Comparison of ENCODE assay signal across 26 cellular contexts in the genomic region with DNA sequence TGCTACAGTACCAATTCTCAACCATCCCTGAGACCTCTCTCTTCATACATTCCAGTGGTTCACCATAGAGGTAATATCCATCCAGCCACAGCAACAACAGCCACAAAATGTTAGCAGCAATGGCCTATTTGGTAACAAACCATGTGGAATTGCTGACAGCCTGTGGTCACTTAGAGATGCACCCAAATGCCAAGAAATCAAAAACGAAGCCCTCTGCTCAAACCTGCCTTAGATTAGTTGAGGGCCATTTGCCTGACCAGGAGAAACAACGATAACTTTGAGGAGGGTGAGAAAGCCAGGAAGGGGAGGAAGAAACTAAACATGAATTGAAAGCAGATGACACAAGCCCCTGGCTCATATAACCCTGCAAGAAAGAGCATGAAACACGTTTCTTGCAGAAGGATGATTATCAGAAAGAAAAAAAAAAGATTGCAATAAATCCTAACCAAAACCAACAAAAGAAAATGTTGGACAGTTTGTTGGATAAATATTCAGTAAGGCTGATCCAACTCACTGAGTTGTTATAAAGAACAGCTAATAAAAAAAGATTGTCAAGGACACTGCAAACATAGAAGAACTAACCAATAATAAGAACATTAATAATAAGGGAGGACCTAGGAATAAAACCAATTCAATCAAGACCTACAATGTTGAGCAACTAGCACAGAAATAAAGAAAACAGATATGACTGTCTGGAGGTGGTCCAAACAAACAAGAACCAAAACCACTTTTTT.
A peak's percentile ranks its signal among the peaks of the same experiment; 100 is the strongest.
DNase-seq lines count a peak whose midpoint lies in the region; ATAC-seq, FAIRE-seq and TF ChIP-seq lines count a peak whose summit lies in the region.
"Had no signal": no experiment of that assay in that cellular context is flagged by ENCODE, and none has a peak within 500 bp of the region (broad histone marks: within the 10 kb centered on the region; RNA-seq: fewer than 3 reads in every experiment).

No MANE protein-coding gene starts in this region.

- 70% methylated on average over 3 of the region's 3 CpGs for WGBS in mammary epithelial cell (ENCODE audit: low coverage, missing lambda C conversion rate)
- WGBS in aorta, 2 donors, result 10 to 14% methylated on average over 3 of the region's 3 CpGs
- WGBS in transverse colon (ENCODE audit: low coverage in 1 of 2), 2 donors, result 61 to 66% methylated on average over 3 of the region's 3 CpGs

- H3K27ac Mint-ChIP-seq in mesothelial cell of epicardium, result peak overlapping the region; percentile 36
- H3K27ac Mint-ChIP-seq: activated CD4-positive, alpha-beta T cell treated with anti-CD3 and anti-CD28 coated beads, Interleukin-2, amount 10 ng/mL, durations not matched to agents 24 days and 14 days; activated CD8-positive, alpha-beta memory T cell treated with anti-CD3 and anti-CD28 coated beads, Interleukin-2, amount 10 ng/mL, durations not matched to agents 7 days and 5 days; activated naive CD4-positive, alpha-beta T cell treated with anti-CD3 and anti-CD28 coated beads, Interleukin-2, amount 50 U/mL, for 72 hours; activated T-helper 17 cell treated with anti-CD3 and anti-CD28 coated beads, Interleukin-2, amount 50 U/mL, for 72 hours; natural killer cell had no signal

- H4K20me1 ChIP-seq in mammary epithelial cell (ENCODE audit: insufficient read depth, low read length), result no peaks in the 10 kb centered on the region

- H3K9me3 Mint-ChIP-seq in mesothelial cell of epicardium, result no peaks in the 10 kb centered on the region
- no peaks in the 10 kb centered on the region for H3K9me3 Mint-ChIP-seq in activated T-cell treated with anti-CD3 and anti-CD28 coated beads, Interleukin-2, amount 50 U/mL, for 4 hours
- H3K9me3 Mint-ChIP-seq: activated CD4-positive, alpha-beta T cell treated with anti-CD3 and anti-CD28 coated beads, Interleukin-2, amount 10 ng/mL, durations not matched to agents 24 days and 14 days; activated naive CD4-positive, alpha-beta T cell treated with anti-CD3 and anti-CD28 coated beads, Interleukin-2, amount 50 U/mL, for 72 hours; activated T-helper 17 cell treated with anti-CD3 and anti-CD28 coated beads, Interleukin-2, amount 50 U/mL, for 72 hours; natural killer cell had no signal

- TF ChIP-seq EP300 in transverse colon (IDR thresholded peaks at IDR 0.05; ENCODE audit: low read depth), result no peak

- no peak overlapping the region for H2AFZ ChIP-seq in mammary epithelial cell (ENCODE audit: low read depth, low read length)

- H3K27me3 ChIP-seq in breast epithelium (no peaks in the 10 kb centered on the region), mammary epithelial cell (ENCODE audit: insufficient read depth, low read length) (no peaks in the 10 kb centered on the region), bronchial epithelial cell (ENCODE audit: control insufficient read depth, insufficient read depth, low read length) (no peaks in the 10 kb centered on the region), aorta (ENCODE audit: control insufficient read depth in 1 of 2, insufficient read depth in 2 of 2, low read length in 1 of 2) (no peaks in the 10 kb centered on the region), transverse colon (no peaks in the 10 kb centered on the region)
- H3K27me3 ChIP-seq: gastrocnemius medialis, ovary, testis had no signal

- peaks cover 51% of the 10 kb centered on the region for H3K4me1 Mint-ChIP-seq in mesothelial cell of epicardium
- H3K4me1 Mint-ChIP-seq in activated T-cell treated with anti-CD3 and anti-CD28 coated beads, Interleukin-2, amount 50 U/mL, for 4 hours (ENCODE audit: low read depth), result no peaks in the 10 kb centered on the region
- H3K4me1 Mint-ChIP-seq: activated CD4-positive, alpha-beta T cell treated with anti-CD3 and anti-CD28 coated beads, Interleukin-2, amount 10 ng/mL, durations not matched to agents 24 days and 14 days; activated CD8-positive, alpha-beta memory T cell treated with anti-CD3 and anti-CD28 coated beads, Interleukin-2, amount 10 ng/mL, durations not matched to agents 7 days and 5 days; activated T-helper 17 cell treated with anti-CD3 and anti-CD28 coated beads, Interleukin-2, amount 50 U/mL, for 72 hours; natural killer cell had no signal

- H3K4me3 Mint-ChIP-seq in mesothelial cell of epicardium, result no peak overlapping the region
- H3K4me3 Mint-ChIP-seq in activated T-cell treated with anti-CD3 and anti-CD28 coated beads, Interleukin-2, amount 50 U/mL, for 4 hours, result no peak overlapping the region
- H3K4me3 Mint-ChIP-seq: activated CD4-positive, alpha-beta T cell treated with anti-CD3 and anti-CD28 coated beads, Interleukin-2, amount 10 ng/mL, durations not matched to agents 24 days and 14 days; activated CD8-positive, alpha-beta memory T cell treated with anti-CD3 and anti-CD28 coated beads, Interleukin-2, amount 10 ng/mL, durations not matched to agents 7 days and 5 days; activated T-helper 17 cell treated with anti-CD3 and anti-CD28 coated beads, Interleukin-2, amount 50 U/mL, for 72 hours; natural killer cell had no signal

- CTCF ChIA-PET in mammary epithelial cell (lab: Charles Lee; ENCODE audit: low non-redundant PET), result no interaction called here

- no peaks in the 10 kb centered on the region for H3K36me3 Mint-ChIP-seq in mesothelial cell of epicardium
- no peaks in the 10 kb centered on the region for H3K36me3 Mint-ChIP-seq in activated T-cell treated with anti-CD3 and anti-CD28 coated beads, Interleukin-2, amount 50 U/mL, for 4 hours (ENCODE audit: insufficient read depth)
- H3K36me3 Mint-ChIP-seq: activated CD8-positive, alpha-beta memory T cell treated with anti-CD3 and anti-CD28 coated beads, Interleukin-2, amount 10 ng/mL, durations not matched to agents 7 days and 5 days; activated naive CD4-positive, alpha-beta T cell treated with anti-CD3 and anti-CD28 coated beads, Interleukin-2, amount 50 U/mL, for 72 hours; natural killer cell had no signal

- H3K9ac ChIP-seq in mammary epithelial cell (ENCODE audit: insufficient read depth, low read length), result no peak overlapping the region

- H3K27ac ChIP-seq in breast epithelium, result peak overlapping the region; percentile 67 to 78
- H3K27ac ChIP-seq in mammary epithelial cell (ENCODE audit: insufficient read depth, low read depth, low read length), result no peak overlapping the region
- H3K27ac ChIP-seq in aorta (ENCODE audit: low read depth in 1 of 2, low read length in 2 of 2), result no peak overlapping the region
- peak overlapping the region in 1 of 4 donors; percentile 17 for H3K27ac ChIP-seq in transverse colon
- H3K27ac ChIP-seq: 22Rv1 had no signal

- dilution Hi-C loops in mammary epithelial cell (cut with HindIII; ENCODE audit: low sequenced_read_pairs), result no loop called here

- in situ Hi-C loops in mammary epithelial cell (cut with MboI; ENCODE audit: low sequenced_read_pairs in 2 of 2), result loop anchor here (25.0 kb wide), 2 partner anchors 291 to 666 kb away; no protein-coding TSS in a partner anchor
- in situ Hi-C loops in transverse colon (cut with MboI; ENCODE audit: low pct_ligation_motif_present in 1 of 4, low pct_unique_long_range_greater_than_20kb in 1 of 4, low sequenced_read_pairs in 3 of 4), result loop anchor here (25.0 kb wide), 4 partner anchors 291 to 1716 kb away; no protein-coding TSS in a partner anchor

- DNase-seq in breast epithelium (ENCODE audit: low spot score in 2 of 2) (no peak), mammary epithelial cell (no peak), bronchial epithelial cell (ENCODE audit: low read depth) (no peak), mesothelial cell of epicardium (ENCODE audit: low spot score in 2 of 2, unreplicated experiment in 2 of 2) (no peak), aorta (no peak), NOMO-1 (lab: John Stamatoyannopoulos, UW; ENCODE audit: unreplicated experiment in 2 of 2) (no peak), transverse colon (no peak)
- DNase-seq in activated T-cell treated with anti-CD3 and anti-CD28 coated beads, Interleukin-2, amount 50 U/mL, for 4 hours, result no peak
- DNase-seq: activated CD4-positive, alpha-beta T cell treated with anti-CD3 and anti-CD28 coated beads, Interleukin-2, amount 10 ng/mL, durations not matched to agents 24 days and 14 days; activated CD8-positive, alpha-beta memory T cell treated with anti-CD3 and anti-CD28 coated beads, Interleukin-2, amount 10 ng/mL, durations not matched to agents 7 days and 5 days; COR-L47; cortex of kidney; DMS79; natural killer cell; NCI-H1694; NCI-H2171; NCI-H524; T-helper 2 cell had no signal

- H3K36me3 ChIP-seq in breast epithelium (no peaks in the 10 kb centered on the region), mammary epithelial cell (ENCODE audit: insufficient read depth, low read length) (no peaks in the 10 kb centered on the region), bronchial epithelial cell (ENCODE audit: control insufficient read depth, insufficient read depth, low read length) (no peaks in the 10 kb centered on the region), aorta (ENCODE audit: control insufficient read depth in 1 of 2, insufficient read depth in 2 of 2, low read length in 1 of 2) (no peaks in the 10 kb centered on the region), transverse colon (no peaks in the 10 kb centered on the region)
- H3K36me3 ChIP-seq: gastrocnemius medialis, ovary had no signal

- no peak overlapping the region for H3K4me2 ChIP-seq in mammary epithelial cell (ENCODE audit: insufficient read depth, low read depth, low read length)

- TF ChIP-seq POLR2A in breast epithelium (IDR thresholded peaks at IDR 0.05) (no peak), transverse colon (IDR thresholded peaks at IDR 0.05) (no peak)

- no peak overlapping the region for H3K4me3 ChIP-seq in breast epithelium
- no peak overlapping the region for H3K4me3 ChIP-seq in mammary epithelial cell (replicated peaks in 1 of 3; ENCODE audit: insufficient read depth in 1 of 3, low read depth in 2 of 3, low read length in 3 of 3)
- no peak overlapping the region for H3K4me3 ChIP-seq in bronchial epithelial cell (ENCODE audit: low read depth, low read length)
- no peak overlapping the region for H3K4me3 ChIP-seq in aorta (ENCODE audit: low read length in 2 of 2)
- no peak overlapping the region for H3K4me3 ChIP-seq in transverse colon
- H3K4me3 ChIP-seq: gastrocnemius medialis, ovary, testis had no signal

- TF ChIP-seq CTCF in breast epithelium (IDR thresholded peaks at IDR 0.05) (no peak), mammary epithelial cell (conservative IDR thresholded peaks at IDR 0.05 in 1 of 2, IDR thresholded peaks at IDR 0.05 in 1 of 2; ENCODE audit: extremely low read depth in 1 of 2, insufficient read depth in 1 of 2, low read depth in 1 of 2, low read length in 2 of 2) (no peak), bronchial epithelial cell (IDR thresholded peaks at IDR 0.05; ENCODE audit: insufficient read depth, low read length, severe bottlenecking) (no peak), mesothelial cell of epicardium (IDR thresholded peaks at IDR 0.05; ENCODE audit: unreplicated experiment) (no peak), transverse colon (IDR thresholded peaks at IDR 0.05) (no peak)

- ATAC-seq in aorta (ENCODE audit: low FRiP score), result peak; percentile 72
- ATAC-seq in activated T-cell treated with anti-CD3 and anti-CD28 coated beads, Interleukin-2, amount 50 U/mL, for 4 hours, result no peak
- ATAC-seq: activated CD8-positive, alpha-beta memory T cell treated with anti-CD3 and anti-CD28 coated beads, Interleukin-2, amount 10 ng/mL, durations not matched to agents 7 days and 5 days; activated naive CD4-positive, alpha-beta T cell treated with anti-CD3 and anti-CD28 coated beads, Interleukin-2, amount 50 U/mL, for 72 hours; activated T-helper 17 cell treated with anti-CD3 and anti-CD28 coated beads, Interleukin-2, amount 50 U/mL, for 72 hours; natural killer cell had no signal

- H3K9me3 ChIP-seq in breast epithelium (no peaks in the 10 kb centered on the region), mammary epithelial cell (replicated peaks; ENCODE audit: insufficient read depth, low read length) (no peaks in the 10 kb centered on the region), aorta (ENCODE audit: control insufficient read depth, low read length) (no peaks in the 10 kb centered on the region), transverse colon (no peaks in the 10 kb centered on the region)
- H3K9me3 ChIP-seq: gastrocnemius medialis, ovary, testis had no signal

- no peaks in the 10 kb centered on the region for H3K79me2 ChIP-seq in mammary epithelial cell (ENCODE audit: insufficient read depth, low read length)

- FAIRE-seq in bronchial epithelial cell (lab: Jason Lieb, UNC), result peak; percentile 64
- FAIRE-seq: keratinocyte, RCC 7860 had no signal

- H3K4me1 ChIP-seq in breast epithelium, result peaks cover 0 to 17% of the 10 kb centered on the region in 2 donors
- peaks cover 18% of the 10 kb centered on the region for H3K4me1 ChIP-seq in mammary epithelial cell (ENCODE audit: insufficient read depth, low read length)
- H3K4me1 ChIP-seq in aorta (ENCODE audit: control insufficient read depth in 1 of 2, insufficient read depth in 2 of 2, low read length in 2 of 2), result no peaks in the 10 kb centered on the region
- H3K4me1 ChIP-seq in transverse colon, result peaks cover 0 to 3% (median 0%) of the 10 kb centered on the region in 4 donors

- BruUV-seq in mammary epithelial cell (replicated peaks; lab: Mats Ljungman, UMichigan), result no TSS peak

- no peaks in the 10 kb centered on the region for H3K27me3 Mint-ChIP-seq in mesothelial cell of epicardium (ENCODE audit: low read depth)
- no peaks in the 10 kb centered on the region for H3K27me3 Mint-ChIP-seq in activated T-cell treated with anti-CD3 and anti-CD28 coated beads, Interleukin-2, amount 50 U/mL, for 4 hours (ENCODE audit: low read depth)
- H3K27me3 Mint-ChIP-seq: activated CD4-positive, alpha-beta T cell treated with anti-CD3 and anti-CD28 coated beads, Interleukin-2, amount 10 ng/mL, durations not matched to agents 24 days and 14 days had no signal

- intact Hi-C loops in breast epithelium (cut with DNase I; ENCODE audit: low total_unique reads), result no loop called here
- intact Hi-C loops in mammary epithelial cell (cut with micrococcal nuclease), result no loop called here
- intact Hi-C loops in aorta (cut with DNase I), result no loop called here
- intact Hi-C loops in transverse colon (cut with DNase I; ENCODE audit: low total_unique reads), result no loop called here

Comparison
In these comparisons a context has a peak if more than half of its experiments do, and no peak if none do; other contexts are left out.
1. H3K27ac ChIP-seq: peak in breast epithelium (2 of 2); none in mammary epithelial cell (single experiment) and aorta (0 of 2).